In the genomic region with DNA sequence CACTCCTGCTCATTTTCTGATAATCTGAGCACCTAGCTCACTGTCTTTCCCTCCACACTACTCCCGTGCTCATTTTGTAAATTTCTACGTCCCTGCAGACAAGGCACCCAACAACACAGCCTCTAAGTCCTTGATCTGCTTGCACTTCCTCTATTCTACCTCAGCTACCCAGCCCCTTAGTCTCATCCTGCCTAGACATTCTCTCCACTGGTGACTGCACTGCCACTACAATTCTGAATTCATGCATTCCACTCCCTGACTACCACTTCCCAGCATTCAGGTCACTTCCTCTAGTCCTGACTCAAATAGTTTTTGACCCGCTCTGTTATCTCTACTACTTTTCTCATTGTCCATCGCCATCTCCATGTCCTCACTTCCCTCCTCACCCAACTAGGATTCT, we compare ENCODE assay signal across 16 cellular contexts.
DNase-seq lines count a peak whose midpoint lies in the region; ATAC-seq and TF ChIP-seq lines count a peak whose summit lies in the region.
"Had no signal": no experiment of that assay in that cellular context is flagged by ENCODE, and none has a peak within 500 bp of the region (broad histone marks: within the 10 kb centered on the region; RNA-seq: fewer than 3 reads in every experiment).

No MANE protein-coding gene starts in this region.

- H3K4me2 ChIP-seq in BLaER1 treated with 17β-estradiol and CSF1 and Interleukin-3, amounts not matched to agents 10 nM and 100 nM, result peak overlapping the region in 6 of 11 experiments; percentile 1 to 77 (median 68); a peak in 9 of 22 replicates
- H3K4me2 ChIP-seq: PC-9 had no signal

- no peak overlapping the region for H3K27ac Mint-ChIP-seq in memory B cell
- H3K27ac Mint-ChIP-seq: CD4-positive, alpha-beta T cell had no signal

- no peaks in the 10 kb centered on the region for H3K4me1 Mint-ChIP-seq in memory B cell

- peaks cover 15 to 27% (median 22%) of the 10 kb centered on the region in 11 experiments for H3K9me3 ChIP-seq in BLaER1 treated with 17β-estradiol and CSF1 and Interleukin-3, amounts not matched to agents 10 nM and 100 nM (replicated peaks in 1 of 11)

- H4K20me1 ChIP-seq in BLaER1 treated with 17β-estradiol and CSF1 and Interleukin-3, amounts not matched to agents 10 nM and 100 nM, result peaks cover 0 to 11% (median 0%) of the 10 kb centered on the region in 11 experiments; a peak in 5 of 22 replicates

- peak; percentile 59 for ATAC-seq in memory B cell (ENCODE audit: low read depth)
- no peak for ATAC-seq in HG03045 (IDR thresholded peaks at IDR 0.05; ENCODE audit: unreplicated experiment)
- ATAC-seq in HG03025 (IDR thresholded peaks at IDR 0.05; ENCODE audit: low FRiP score, unreplicated experiment), result no peak

- no peak overlapping the region for H3K27ac ChIP-seq in BLaER1 treated with 17β-estradiol and CSF1 and Interleukin-3, amounts not matched to agents 10 nM and 100 nM
- no peak overlapping the region for H3K27ac ChIP-seq in brain microvascular endothelial cell
- H3K27ac ChIP-seq: PC-9, SK-N-MC had no signal

- no peaks in the 10 kb centered on the region for H3K27me3 Mint-ChIP-seq in memory B cell
- H3K27me3 Mint-ChIP-seq: CD4-positive, alpha-beta T cell had no signal

- peaks cover 6 to 33% (median 27%) of the 10 kb centered on the region in 10 experiments; a peak in 18 of 20 replicates for H3K4me1 ChIP-seq in BLaER1 treated with 17β-estradiol and CSF1 and Interleukin-3, amounts not matched to agents 10 nM and 100 nM

- no peaks in the 10 kb centered on the region for H3K9me3 Mint-ChIP-seq in memory B cell

- H3K36me3 Mint-ChIP-seq in memory B cell, result peaks cover 20% of the 10 kb centered on the region

- H3K4me3 Mint-ChIP-seq in memory B cell, result no peak overlapping the region
- H3K4me3 Mint-ChIP-seq: CD4-positive, alpha-beta T cell had no signal

- H3K36me3 ChIP-seq in BLaER1 treated with 17β-estradiol and CSF1 and Interleukin-3, amounts not matched to agents 10 nM and 100 nM, result peaks cover 26 to 55% (median 37%) of the 10 kb centered on the region in 11 experiments
- H3K36me3 ChIP-seq in brain microvascular endothelial cell (replicated peaks), result no peaks in the 10 kb centered on the region

- no peak overlapping the region for H3K4me3 ChIP-seq in BLaER1 treated with 17β-estradiol and CSF1 and Interleukin-3, amounts not matched to agents 10 nM and 100 nM
- no peak overlapping the region for H3K4me3 ChIP-seq in brain microvascular endothelial cell (ENCODE audit: low read depth, low read length)
- H3K4me3 ChIP-seq: PC-9, SK-N-MC had no signal

- TF ChIP-seq CTCF in brain microvascular endothelial cell (IDR thresholded peaks at IDR 0.05; ENCODE audit: low read depth, low read length, missing control alignments), result no peak

- DNase-seq in HT1080 (ENCODE audit: low read depth), result peak; percentile 15
- peak; percentile 18 for DNase-seq in brain microvascular endothelial cell
- DNase-seq in memory B cell (ENCODE audit: low spot score in 2 of 2), result no peak
- no peak for DNase-seq in NCI-H748 (lab: John Stamatoyannopoulos, UW; ENCODE audit: unreplicated experiment)
- DNase-seq: CD4-positive, alpha-beta T cell; DMS79 treated with DMSO at 0.1 percent for 48 hours; NCI-H1092 treated with DMSO at 0.1 percent for 48 hours; NCI-H1694; NCI-H2107; NCI-H345; NCI-H748 treated with DMSO at 0.1 percent for 48 hours; PC-9 had no signal

- in situ Hi-C loops in brain microvascular endothelial cell (cut with HindIII; ENCODE audit: low pct_ligation_motif_present, low sequenced_read_pairs), result no loop called here

- H3K27me3 ChIP-seq in BLaER1 treated with 17β-estradiol and CSF1 and Interleukin-3, amounts not matched to agents 10 nM and 100 nM, result no peaks in the 10 kb centered on the region
- H3K27me3 ChIP-seq in brain microvascular endothelial cell (replicated peaks), result no peaks in the 10 kb centered on the region

- no peak overlapping the region for H3K9ac ChIP-seq in BLaER1 treated with 17β-estradiol and CSF1 and Interleukin-3, amounts not matched to agents 10 nM and 100 nM

Comparison
In these comparisons a context has a peak if more than half of its experiments do, and no peak if none do; other contexts are left out.
1. DNase-seq: peak in HT1080 (single experiment) and brain microvascular endothelial cell (single experiment); none in memory B cell (0 of 2) and NCI-H748 (single experiment).